10 cellular contexts compared by ENCODE assay signal in the genomic region with DNA sequence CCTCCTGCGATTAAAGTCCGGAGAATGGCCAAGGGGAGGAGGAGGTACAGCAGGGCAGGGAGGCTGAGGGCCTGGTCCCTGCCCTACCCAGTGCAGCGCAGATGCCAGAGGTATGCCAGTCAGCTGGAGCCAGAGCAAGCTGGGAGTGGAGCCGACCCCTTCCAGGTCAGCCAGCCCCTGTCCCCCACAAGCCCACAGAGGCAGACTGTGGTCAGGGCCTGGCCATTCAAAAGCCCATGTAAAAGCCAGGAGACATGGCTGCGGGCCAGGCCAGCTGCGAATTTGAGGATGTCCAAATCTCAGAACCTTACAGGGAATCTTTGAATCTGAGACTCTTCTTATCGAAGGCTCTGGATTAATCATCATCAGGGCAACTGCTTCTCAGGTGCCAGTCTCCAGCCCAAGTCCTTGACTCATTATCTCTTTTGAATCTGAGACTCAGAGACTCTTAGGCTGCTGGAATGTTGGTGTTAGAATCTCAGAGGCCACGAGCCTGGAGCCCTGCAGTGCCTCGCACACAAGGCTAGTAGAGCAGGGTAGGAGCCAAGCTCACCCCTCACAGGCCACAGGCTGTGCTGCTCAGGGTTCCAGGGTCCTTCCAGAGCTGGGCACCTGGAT. TPM values are rescaled to one million over a fixed set of nuclear protein-coding genes. Genes with fewer than 3 reads are reported as not detected.
DNase-seq lines count a peak whose midpoint lies in the region; ATAC-seq, FAIRE-seq and TF ChIP-seq lines count a peak whose summit lies in the region.
"Had no signal": no experiment of that assay in that cellular context is flagged by ENCODE, and none has a peak within 500 bp of the region (broad histone marks: within the 10 kb centered on the region; RNA-seq: fewer than 3 reads in every experiment).

No MANE protein-coding gene starts in this region.

- H3K9me3 ChIP-seq in A549 (no peaks in the 10 kb centered on the region), NT2/D1 (ENCODE audit: insufficient read depth, low read length) (no peaks in the 10 kb centered on the region), muscle layer of colon (ENCODE audit: low read length) (no peaks in the 10 kb centered on the region)

- H3K27ac ChIP-seq in A549 (peak overlapping the region; percentile 94 to 95), muscle layer of colon (ENCODE audit: low read depth, low read length) (peak overlapping the region; percentile 69)

- H3K27me3 ChIP-seq in NT2/D1 (ENCODE audit: insufficient read depth, insufficient read length) (no peaks in the 10 kb centered on the region), muscle layer of colon (ENCODE audit: control insufficient read depth in 1 of 2, insufficient read depth in 2 of 2, low read length in 2 of 2) (peaks cover 4 to 22% of the 10 kb centered on the region in 2 donors)

- no peak overlapping the region for H3K4me3 Mint-ChIP-seq in natural killer cell treated with Interleukin-12 subunit alpha and Interleukin-12 subunit beta and Interleukin-15 and Interleukin-18, amount 100 ng/mL, for 72 hours

- no peak for TF ChIP-seq POLR2A in A549 (IDR thresholded peaks at IDR 0.05; ENCODE audit: low read length)

- H3K4me1 ChIP-seq in A549 (peaks cover 46% of the 10 kb centered on the region), NT2/D1 (ENCODE audit: insufficient read depth, insufficient read length) (peaks cover 5% of the 10 kb centered on the region), muscle layer of colon (ENCODE audit: insufficient read depth, low read length) (peaks cover 41% of the 10 kb centered on the region)

- H3K9ac ChIP-seq in NT2/D1 (ENCODE audit: insufficient read length, low read depth) (peak overlapping the region; percentile 67), muscle layer of colon (ENCODE audit: low read length) (peak overlapping the region; percentile 82)

- POLR2A ChIA-PET in A549 (lab: Yijun Ruan, JAX) = interaction anchor here (1.0 to 1.6 kb wide), 3 partner anchors 10 to 17 kb away, joined by 3 to 4 read pairs (median 3); no protein-coding TSS in a partner anchor

- no peaks in the 10 kb centered on the region for H3K9me3 Mint-ChIP-seq in natural killer cell treated with Interleukin-12 subunit alpha and Interleukin-12 subunit beta and Interleukin-15 and Interleukin-18, amount 100 ng/mL, for 72 hours
- H3K9me3 Mint-ChIP-seq: CD4-positive, alpha-beta memory T cell had no signal

- DNase-seq in A549 (ENCODE audit: low read depth in 1 of 2, low spot score in 1 of 2) = no peak
- no peak for DNase-seq in NT2/D1 (ENCODE audit: low read depth, low spot score)
- no peak for DNase-seq in epithelial cell of proximal tubule (ENCODE audit: low read depth)
- DNase-seq in stimulated activated CD4-positive, alpha-beta T cell treated with anti-CD3 and anti-CD28 coated beads, Interleukin-12 subunit alpha, Interleukin-12 subunit beta, amount 100 ng/mL, for 4 hours = no peak
- DNase-seq in natural killer cell treated with Interleukin-12 subunit alpha and Interleukin-12 subunit beta and Interleukin-15 and Interleukin-18, amount 100 ng/mL, for 72 hours (ENCODE audit: low spot score) = no peak
- DNase-seq in activated CD4-positive, CD25-positive, alpha-beta regulatory T cell (lab: John Stamatoyannopoulos, UW) = no peak
- DNase-seq in activated effector memory CD4-positive, alpha-beta T cell treated with anti-CD3 and anti-CD28 coated beads, Interleukin-2, amount 50 U/mL, for 16 hours = no peak
- DNase-seq: CD4-positive, alpha-beta memory T cell; NCI-H774 had no signal

- TF ChIP-seq CTCF in A549 (IDR thresholded peaks at IDR 0.05) = no peak
- TF ChIP-seq CTCF in epithelial cell of proximal tubule (conservative IDR thresholded peaks at IDR 0.05; ENCODE audit: low read depth, low read length) = no peak

- 4% methylated on average over 5 of the region's 9 CpGs for WGBS in A549 (ENCODE audit: missing lambda C conversion rate)

- H3K27me3 Mint-ChIP-seq in natural killer cell treated with Interleukin-12 subunit alpha and Interleukin-12 subunit beta and Interleukin-15 and Interleukin-18, amount 100 ng/mL, for 72 hours = peaks cover 0 to 25% of the 10 kb centered on the region in 2 donors
- H3K27me3 Mint-ChIP-seq: CD4-positive, alpha-beta memory T cell had no signal

- H3K4me1 Mint-ChIP-seq in natural killer cell treated with Interleukin-12 subunit alpha and Interleukin-12 subunit beta and Interleukin-15 and Interleukin-18, amount 100 ng/mL, for 72 hours (ENCODE audit: low read depth in 2 of 2) = peaks cover 13 to 21% of the 10 kb centered on the region in 2 donors

- peak; percentile 77 for FAIRE-seq in A549 (lab: Jason Lieb, UNC)

- no peak for TF ChIP-seq RAD21 in A549 (conservative IDR thresholded peaks at IDR 0.05 in 1 of 2, IDR thresholded peaks at IDR 0.05 in 1 of 2)

- TF ChIP-seq EP300 in A549 (IDR thresholded peaks at IDR 0.05) = no peak

- no peaks in the 10 kb centered on the region for H3K36me3 ChIP-seq in NT2/D1 (ENCODE audit: insufficient read depth, insufficient read length, low read length)
- no peaks in the 10 kb centered on the region for H3K36me3 ChIP-seq in muscle layer of colon (ENCODE audit: insufficient read depth, low read length)

- CTCF ChIA-PET in A549 (lab: Yijun Ruan, JAX) = interaction anchor here (0.6 to 12.8 kb wide), 11 partner anchors 9 to 205 kb away, joined by 3 to 170 read pairs (median 4); no protein-coding TSS in a partner anchor

- ATAC-seq in A549 = peak; percentile 63 to 76
- no peak for ATAC-seq in natural killer cell treated with Interleukin-12 subunit alpha and Interleukin-12 subunit beta and Interleukin-15 and Interleukin-18, amount 100 ng/mL, for 72 hours

- no peak overlapping the region for H3K27ac Mint-ChIP-seq in natural killer cell treated with Interleukin-12 subunit alpha and Interleukin-12 subunit beta and Interleukin-15 and Interleukin-18, amount 100 ng/mL, for 72 hours

- H3K4me2 ChIP-seq in A549 = peak overlapping the region; percentile 98

- H3K36me3 Mint-ChIP-seq in natural killer cell treated with Interleukin-12 subunit alpha and Interleukin-12 subunit beta and Interleukin-15 and Interleukin-18, amount 100 ng/mL, for 72 hours = no peaks in the 10 kb centered on the region
- H3K36me3 Mint-ChIP-seq: CD4-positive, alpha-beta memory T cell had no signal

- H3K4me3 ChIP-seq in A549 = peak overlapping the region; percentile 56
- H3K4me3 ChIP-seq in NT2/D1 (ENCODE audit: insufficient read length, low read depth) = peak overlapping the region; percentile 27
- H3K4me3 ChIP-seq in epithelial cell of proximal tubule (ENCODE audit: low read depth, low read length) = peak overlapping the region; percentile 61
- peak overlapping the region; percentile 31 to 39 for H3K4me3 ChIP-seq in muscle layer of colon (ENCODE audit: low read depth in 1 of 2, low read length in 2 of 2)

TF ChIP-seq in A549, 52 proteins besides CTCF, POLR2A, EP300 and RAD21:
- TF ChIP-seq EHMT2 (IDR thresholded peaks at IDR 0.05; ENCODE audit: low read depth) (no peak), CHD2 (IDR thresholded peaks at IDR 0.05; ENCODE audit: low read length, partially characterized antibody) (no peak), JUN (IDR thresholded peaks at IDR 0.05) (no peak), TFCP2L1 (CRISPR knock-in tag; IDR thresholded peaks at IDR 0.05) (no peak), ESRRA (IDR thresholded peaks at IDR 0.05; ENCODE audit: borderline replicate concordance, low read length) (no peak)
- TF ChIP-seq, protein P1, sequence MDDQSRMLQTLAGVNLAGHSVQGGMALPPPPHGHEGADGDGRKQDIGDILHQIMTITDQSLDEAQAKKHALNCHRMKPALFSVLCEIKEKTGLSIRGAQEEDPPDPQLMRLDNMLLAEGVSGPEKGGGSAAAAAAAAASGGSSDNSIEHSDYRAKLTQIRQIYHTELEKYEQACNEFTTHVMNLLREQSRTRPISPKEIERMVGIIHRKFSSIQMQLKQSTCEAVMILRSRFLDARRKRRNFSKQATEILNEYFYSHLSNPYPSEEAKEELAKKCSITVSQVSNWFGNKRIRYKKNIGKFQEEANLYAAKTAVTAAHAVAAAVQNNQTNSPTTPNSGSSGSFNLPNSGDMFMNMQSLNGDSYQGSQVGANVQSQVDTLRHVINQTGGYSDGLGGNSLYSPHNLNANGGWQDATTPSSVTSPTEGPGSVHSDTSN (IDR thresholded peaks at IDR 0.05) = no peak
- TF ChIP-seq, protein P2, sequence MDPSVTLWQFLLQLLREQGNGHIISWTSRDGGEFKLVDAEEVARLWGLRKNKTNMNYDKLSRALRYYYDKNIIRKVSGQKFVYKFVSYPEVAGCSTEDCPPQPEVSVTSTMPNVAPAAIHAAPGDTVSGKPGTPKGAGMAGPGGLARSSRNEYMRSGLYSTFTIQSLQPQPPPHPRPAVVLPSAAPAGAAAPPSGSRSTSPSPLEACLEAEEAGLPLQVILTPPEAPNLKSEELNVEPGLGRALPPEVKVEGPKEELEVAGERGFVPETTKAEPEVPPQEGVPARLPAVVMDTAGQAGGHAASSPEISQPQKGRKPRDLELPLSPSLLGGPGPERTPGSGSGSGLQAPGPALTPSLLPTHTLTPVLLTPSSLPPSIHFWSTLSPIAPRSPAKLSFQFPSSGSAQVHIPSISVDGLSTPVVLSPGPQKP (IDR thresholded peaks at IDR 0.05; ENCODE audit: low read depth, low read length) = no peak

RNA-seq across cellular contexts. Expression of a gene that starts 0.6 kb away (rescaled TPM):
- 28.3 and 45.3 TPM in 2 replicates for polyA plus RNA-seq in A549 (2011; rRNA removed)
- 30.6 and 35.6 TPM in 2 replicates for polyA plus RNA-seq in A549 (2012; cell fraction: cytosol; rRNA removed)
- 22.9 and 25.9 TPM in 2 replicates for polyA plus RNA-seq in A549 (2012; cell fraction: nucleus; rRNA removed)
- 31.9 to 41.4 TPM (median 37.6 TPM) in 3 replicates for polyA plus RNA-seq in A549 (2017; fragmentation: RNase III; extraction: RNeasy Plus Mini Kit Qiagen cat#74134 plus additional on column Dnase treatment)
- polyA minus RNA-seq in A549 (2011; rRNA and poly(A)+ RNA removed) = 37.6 and 40.7 TPM in 2 replicates
- total RNA-seq in epithelial cell of proximal tubule = 3.9 and 4.5 TPM in 2 replicates
- under 1 TPM; 0.48 to 0.86 TPM for total RNA-seq in natural killer cell treated with Interleukin-12 subunit alpha and Interleukin-12 subunit beta and Interleukin-15 and Interleukin-18, amount 100 ng/mL, for 72 hours

RNA-seq across cellular contexts. Expression of a gene that starts 55.8 kb away (rescaled TPM):
- polyA plus RNA-seq in A549 (2011; rRNA removed) = 66.8 and 82.0 TPM in 2 replicates
- 39.3 and 51.0 TPM in 2 replicates for polyA plus RNA-seq in A549 (2012; cell fraction: cytosol; rRNA removed)
- 109 and 122 TPM in 2 replicates for polyA plus RNA-seq in A549 (2012; cell fraction: nucleus; rRNA removed)
- 43.9 to 48.9 TPM (median 46.5 TPM) in 3 replicates for polyA plus RNA-seq in A549 (2017; fragmentation: RNase III; extraction: RNeasy Plus Mini Kit Qiagen cat#74134 plus additional on column Dnase treatment)
- 145 and 151 TPM in 2 replicates for polyA minus RNA-seq in A549 (2011; rRNA and poly(A)+ RNA removed)
- 39.2 and 60.0 TPM in 2 replicates for total RNA-seq in epithelial cell of proximal tubule
- 100 to 1,000 TPM; 129 to 197 TPM for total RNA-seq in natural killer cell treated with Interleukin-12 subunit alpha and Interleukin-12 subunit beta and Interleukin-15 and Interleukin-18, amount 100 ng/mL, for 72 hours

Comparison
In these comparisons a context has a peak if more than half of its experiments do, and no peak if none do; other contexts are left out.
1. ATAC-seq: peak in A549 (2 of 2); none in natural killer cell treated with Interleukin-12 subunit alpha and Interleukin-12 subunit beta and Interleukin-15 and Interleukin-18, amount 100 ng/mL, for 72 hours (0 of 2).
2. Peak in every context shown above with its lines, with median percentiles within 50 percentile points of each other: H3K4me3 ChIP-seq.